Comparison of ENCODE assay signal across 8 cellular contexts in the genomic region with DNA sequence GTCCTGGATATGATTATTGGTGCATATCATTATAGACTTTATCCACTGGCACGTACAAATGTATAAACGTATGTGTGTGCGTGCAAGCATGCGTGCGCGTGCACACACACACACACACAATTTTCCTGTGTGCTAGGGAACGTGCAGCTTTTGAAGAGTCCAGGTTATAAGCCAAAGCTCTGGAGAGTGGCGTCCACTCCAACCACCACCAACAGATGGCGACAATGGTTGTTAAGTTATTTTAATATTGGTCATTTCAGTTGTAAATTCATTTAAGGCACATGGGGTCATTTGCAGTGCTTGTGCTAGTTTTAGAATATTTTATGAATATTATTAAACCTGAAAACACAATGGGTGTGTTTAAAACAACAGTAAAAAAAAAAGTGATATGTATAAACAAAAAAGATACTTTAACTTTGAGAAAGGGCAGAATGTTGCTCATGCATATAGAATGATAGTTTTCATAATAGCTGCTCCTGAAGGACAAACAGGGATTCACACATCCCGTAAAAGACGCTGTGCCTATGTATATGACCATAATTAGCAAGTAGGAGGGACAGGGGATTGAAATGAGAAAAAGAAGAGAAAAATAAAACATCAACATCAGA.
DNase-seq lines count a peak whose midpoint lies in the region; ATAC-seq and TF ChIP-seq lines count a peak whose summit lies in the region.

No MANE protein-coding gene starts in this region.

- ATAC-seq in GM18868 (IDR thresholded peaks at IDR 0.05; ENCODE audit: unreplicated experiment): peak; percentile 56
- peak; percentile 47 for ATAC-seq in activated B cell treated with CpG ODN at 0.5 μM for 24 hours (ENCODE audit: low read depth)
- peak; percentile 39 to 41 for ATAC-seq in naive thymus-derived CD8-positive, alpha-beta T cell
- no peak for ATAC-seq in GM18502 (IDR thresholded peaks at IDR 0.05; ENCODE audit: poor library complexity, unreplicated experiment)
- no peak for ATAC-seq in HG02678 (IDR thresholded peaks at IDR 0.05; ENCODE audit: unreplicated experiment)

- H3K27me3 Mint-ChIP-seq in activated B cell treated with CpG ODN at 0.5 μM for 24 hours: no peaks in the 10 kb centered on the region
- H3K27me3 Mint-ChIP-seq in endodermal cell (ENCODE audit: insufficient read depth): no peaks in the 10 kb centered on the region
- no peaks in the 10 kb centered on the region for H3K27me3 Mint-ChIP-seq in naive thymus-derived CD8-positive, alpha-beta T cell

- no peaks in the 10 kb centered on the region for H3K36me3 ChIP-seq in endodermal cell (ENCODE audit: control insufficient read depth, insufficient read depth, low read length)

- H3K4me1 Mint-ChIP-seq in activated B cell treated with CpG ODN at 0.5 μM for 24 hours (peaks cover 46% of the 10 kb centered on the region), endodermal cell (peaks cover 42% of the 10 kb centered on the region)
- H3K4me1 Mint-ChIP-seq in naive thymus-derived CD8-positive, alpha-beta T cell: peaks cover 57 to 91% (median 85%) of the 10 kb centered on the region in 4 donors

- H3K36me3 Mint-ChIP-seq in activated B cell treated with CpG ODN at 0.5 μM for 24 hours (ENCODE audit: low read depth) (no peaks in the 10 kb centered on the region), endodermal cell (ENCODE audit: low read depth) (no peaks in the 10 kb centered on the region)
- peaks cover 0 to 13% (median 0%) of the 10 kb centered on the region in 3 donors for H3K36me3 Mint-ChIP-seq in naive thymus-derived CD8-positive, alpha-beta T cell

- TF ChIP-seq CTCF in AG09309 (IDR thresholded peaks at IDR 0.05; ENCODE audit: control insufficient read depth, insufficient read depth, low read depth, low read length, missing control alignments) (peak; percentile 70), activated B cell treated with CpG ODN at 0.5 μM for 24 hours (IDR thresholded peaks at IDR 0.05) (no peak), endodermal cell (conservative IDR thresholded peaks at IDR 0.05) (peak; percentile 83)

- H3K27ac Mint-ChIP-seq in activated B cell treated with CpG ODN at 0.5 μM for 24 hours (no peak overlapping the region), endodermal cell (no peak overlapping the region)
- peak overlapping the region in 2 of 10 donors; percentile 10 to 12 for H3K27ac Mint-ChIP-seq in naive thymus-derived CD8-positive, alpha-beta T cell

- H3K27me3 ChIP-seq in endodermal cell (ENCODE audit: control insufficient read depth, insufficient read depth, low read length, poor library complexity, severe bottlenecking): no peaks in the 10 kb centered on the region

- POLR2A ChIA-PET in activated B cell treated with CpG ODN at 0.5 μM for 24 hours (lab: Charles Lee): interaction anchor here (0.6 to 1.2 kb wide), 3 partner anchors 8 to 70 kb away, joined by 3 to 4 read pairs (median 4); no protein-coding TSS in a partner anchor
- POLR2A ChIA-PET in naive thymus-derived CD8-positive, alpha-beta T cell (lab: Charles Lee): interaction anchor here (0.6 kb wide), 1 partner anchor 328 kb away, joined by 3 read pairs; no protein-coding TSS in a partner anchor

- H3K27ac ChIP-seq in endodermal cell (ENCODE audit: low read depth, low read length): no peak overlapping the region

- H3K9me3 Mint-ChIP-seq in activated B cell treated with CpG ODN at 0.5 μM for 24 hours (no peaks in the 10 kb centered on the region), endodermal cell (no peaks in the 10 kb centered on the region)
- no peaks in the 10 kb centered on the region for H3K9me3 Mint-ChIP-seq in naive thymus-derived CD8-positive, alpha-beta T cell

- intact Hi-C loops in activated B cell treated with CpG ODN at 0.5 μM for 24 hours (cut with micrococcal nuclease): loop anchor here (1.0 to 2.0 kb wide), 7 partner anchors 71 to 949 kb away; no protein-coding TSS in a partner anchor

- no peak for DNase-seq in AG09309 (ENCODE audit: low read depth)
- peak; percentile 53 for DNase-seq in NAMALWA (ENCODE audit: low spot score)
- peak; percentile 20 for DNase-seq in activated B cell treated with CpG ODN at 0.5 μM for 24 hours
- DNase-seq in endodermal cell: peak; percentile 74
- DNase-seq in naive thymus-derived CD8-positive, alpha-beta T cell: peak in 7 of 10 donors; percentile 6 to 33 (median 28)

- whole genome bisulfite sequencing in endodermal cell (ENCODE audit: insufficient coverage in 1 of 2, insufficient read length in 1 of 2), 2 experiments: 74% methylated on average over 11 of the region's 11 CpGs; no CpG with 5 or more reads in 1 of the 2 experiments

- H3K9me3 ChIP-seq in endodermal cell (ENCODE audit: control insufficient read depth, low read length): no peaks in the 10 kb centered on the region

- peaks cover 3% of the 10 kb centered on the region for H3K4me1 ChIP-seq in endodermal cell (ENCODE audit: control insufficient read depth, insufficient read depth, low read length)

- H3K9ac ChIP-seq in endodermal cell (ENCODE audit: extremely low read depth, low read length, poor library complexity, severe bottlenecking): no peak overlapping the region

- CTCF ChIA-PET in activated B cell treated with CpG ODN at 0.5 μM for 24 hours (lab: Charles Lee): interaction anchor here (0.6 to 5.8 kb wide), 31 partner anchors 9 to 951 kb away, joined by 3 to 105 read pairs (median 4); no protein-coding TSS in a partner anchor

- H3K4me3 ChIP-seq in AG09309 (ENCODE audit: control insufficient read depth, low read depth, low read length): no peak overlapping the region
- no peak overlapping the region for H3K4me3 ChIP-seq in endodermal cell (ENCODE audit: low read length)

- H3K4me3 Mint-ChIP-seq in activated B cell treated with CpG ODN at 0.5 μM for 24 hours (no peak overlapping the region), endodermal cell (no peak overlapping the region)
- peak overlapping the region in 2 of 10 donors; percentile 16 to 20 for H3K4me3 Mint-ChIP-seq in naive thymus-derived CD8-positive, alpha-beta T cell

Comparison
In these comparisons a context has a peak if more than half of its experiments do, and no peak if none do; other contexts are left out.
1. ATAC-seq: peak in GM18868 (single experiment), activated B cell treated with CpG ODN at 0.5 μM for 24 hours (single experiment) and naive thymus-derived CD8-positive, alpha-beta T cell (2 of 2); none in GM18502 (single experiment) and HG02678 (single experiment).